Comparison of ENCODE assay signal across 29 cellular contexts in genomic region chr5:17878541-17878940, GRCh38.
"Had no signal": no experiment of that assay in that cellular context is flagged by ENCODE, and none has a peak within 500 bp of the region (broad histone marks: within the 10 kb centered on the region; RNA-seq: fewer than 3 reads in every experiment).

No MANE protein-coding gene starts in this region.

- H3K27me3 ChIP-seq: cardiac muscle cell, dorsolateral prefrontal cortex, esophagus muscularis mucosa, gastroesophageal sphincter, heart right ventricle had no signal

- ATAC-seq: activated CD4-positive, alpha-beta T cell treated with anti-CD3 and anti-CD28 coated beads for 36 hours; activated CD8-positive, alpha-beta memory T cell treated with anti-CD3 and anti-CD28 coated beads, Interleukin-2, amount 10 ng/mL, durations not matched to agents 7 days and 5 days; activated CD8-positive, alpha-beta T cell treated with anti-CD3 and anti-CD28 coated beads, Interleukin-2, amount 10 ng/mL, durations not matched to agents 7 days and 5 days; activated naive CD4-positive, alpha-beta T cell treated with anti-CD3 and anti-CD28 coated beads, Interleukin-2, amount 50 U/mL, for 72 hours; gastroesophageal sphincter; heart right ventricle had no signal

- H3K27ac ChIP-seq: cardiac muscle cell, coronary artery, dorsolateral prefrontal cortex, esophagus muscularis mucosa, gastroesophageal sphincter, heart right ventricle had no signal

- DNase-seq: activated CD4-positive, alpha-beta memory T cell treated with anti-CD3 and anti-CD28 coated beads for 36 hours; activated CD4-positive, alpha-beta T cell treated with anti-CD3 and anti-CD28 coated beads for 36 hours; activated CD4-positive, alpha-beta T cell treated with anti-CD3 and anti-CD28 coated beads, Interleukin-2, amount 10 ng/mL, durations not matched to agents 24 days and 14 days; activated CD4-positive, CD25-positive, alpha-beta regulatory T cell; activated CD4-positive, CD25-positive, alpha-beta regulatory T cell treated with anti-CD3 and anti-CD28 coated beads, Interleukin-2, amount 50 U/mL, for 72 hours; activated CD8-positive, alpha-beta memory T cell treated with anti-CD3 and anti-CD28 coated beads, Interleukin-2, amount 10 ng/mL, durations not matched to agents 7 days and 5 days; activated CD8-positive, alpha-beta memory T cell treated with anti-CD3 and anti-CD28 coated beads, Interleukin-2, amount 50 U/mL, for 4 hours; activated CD8-positive, alpha-beta T cell treated with anti-CD3 and anti-CD28 coated beads, Interleukin-2, amount 10 ng/mL, durations not matched to agents 7 days and 5 days; activated gamma-delta T cell; activated naive CD4-positive, alpha-beta T cell; activated naive CD4-positive, alpha-beta T cell treated with anti-CD3 and anti-CD28 coated beads, Interleukin-2, amount 10 ng/mL, durations not matched to agents 7 days and 5 days; activated naive CD8-positive, alpha-beta T cell treated with anti-CD3 and anti-CD28 coated beads, Interleukin-2, amount 10 ng/mL, durations not matched to agents 7 days and 5 days; activated T-cell treated with anti-CD3 and anti-CD28 coated beads, Interleukin-2, amount 50 U/mL, for 1 hour; activated T-cell treated with anti-CD3 and anti-CD28 coated beads, Interleukin-2, amount 50 U/mL, for 48 hours; amniotic stem cell; anterior cingulate cortex; central memory CD4-positive, alpha-beta T cell; cerebellar nuclear complex; dorsolateral prefrontal cortex; effector memory CD4-positive, alpha-beta T cell; endodermal cell; erythroblast; heart right ventricle; T-helper 2 cell had no signal

- H3K4me3 ChIP-seq: cardiac muscle cell, coronary artery, dorsolateral prefrontal cortex, esophagus muscularis mucosa, gastroesophageal sphincter, heart right ventricle had no signal

- H3K4me1 ChIP-seq: esophagus muscularis mucosa, gastroesophageal sphincter, heart right ventricle had no signal

- H3K36me3 ChIP-seq: cardiac muscle cell, esophagus muscularis mucosa, gastroesophageal sphincter, heart right ventricle had no signal

- H3K9me3 ChIP-seq: esophagus muscularis mucosa had no signal
